17 cellular contexts compared by ENCODE assay signal in the genomic region with DNA sequence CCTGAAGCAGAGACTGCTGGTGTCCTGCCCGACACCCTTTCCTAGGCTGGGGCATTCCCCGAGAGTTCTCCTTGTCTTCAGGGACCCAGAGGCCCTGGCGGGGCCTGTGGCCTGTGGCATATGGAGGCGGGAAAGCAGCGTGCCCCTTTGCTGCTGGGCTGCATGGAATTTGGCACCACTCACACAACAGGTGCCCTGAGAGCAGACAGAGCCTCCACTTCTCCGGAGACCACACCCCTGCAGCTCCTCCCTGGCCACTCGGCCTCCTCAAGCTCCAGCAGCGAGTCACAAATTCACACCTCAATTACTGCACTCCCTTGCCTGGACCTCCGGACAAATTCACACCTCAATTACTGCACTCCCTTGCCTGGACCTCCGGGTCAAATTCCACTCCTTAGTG.
"Had no signal": no experiment of that assay in that cellular context is flagged by ENCODE, and none has a peak within 500 bp of the region (broad histone marks: within the 10 kb centered on the region; RNA-seq: fewer than 3 reads in every experiment).

No MANE protein-coding gene starts in this region.

- H3K27me3 Mint-ChIP-seq: activated CD8-positive, alpha-beta T cell treated with anti-CD3 and anti-CD28 coated beads for 36 hours had no signal

- H3K4me3 Mint-ChIP-seq: activated CD8-positive, alpha-beta T cell treated with anti-CD3 and anti-CD28 coated beads for 36 hours; activated naive CD8-positive, alpha-beta T cell treated with anti-CD3 and anti-CD28 coated beads, Interleukin-2, amount 10 ng/mL, durations not matched to agents 7 days and 5 days; activated T-cell treated with anti-CD3 and anti-CD28 coated beads, Interleukin-2, amount 50 U/mL, for 72 hours; neural crest cell had no signal

- H3K27ac Mint-ChIP-seq: activated CD8-positive, alpha-beta T cell treated with anti-CD3 and anti-CD28 coated beads for 36 hours; activated naive CD8-positive, alpha-beta T cell treated with anti-CD3 and anti-CD28 coated beads, Interleukin-2, amount 10 ng/mL, durations not matched to agents 7 days and 5 days had no signal

- DNase-seq: activated CD4-positive, alpha-beta T cell treated with anti-CD3 and anti-CD28 coated beads for 4 hours; activated CD8-positive, alpha-beta memory T cell treated with anti-CD3 and anti-CD28 coated beads, Interleukin-2, amount 50 U/mL, for 4 hours; activated CD8-positive, alpha-beta T cell treated with anti-CD3 and anti-CD28 coated beads for 36 hours; activated naive CD8-positive, alpha-beta T cell treated with anti-CD3 and anti-CD28 coated beads, Interleukin-2, amount 10 ng/mL, durations not matched to agents 7 days and 5 days; activated T-cell treated with anti-CD3 and anti-CD28 coated beads, Interleukin-2, amount 50 U/mL, for 72 hours; anterior cingulate cortex; dorsolateral prefrontal cortex; glutamatergic neuron; left ventricle myocardium inferior; mesenchymal stem cell; pancreas; stimulated activated CD4-positive, alpha-beta T cell treated with anti-CD3 and anti-CD28 coated beads, Interleukin-12 subunit alpha, Interleukin-12 subunit beta, amount 100 ng/mL, for 4 hours; stimulated activated CD4-positive, alpha-beta T cell treated with anti-CD3 and anti-CD28 coated beads, Interleukin-2, amount 100 ng/mL, for 48 hours; stomach had no signal

- H3K27me3 ChIP-seq: dorsolateral prefrontal cortex had no signal

- ATAC-seq: activated CD8-positive, alpha-beta T cell treated with anti-CD3 and anti-CD28 coated beads for 36 hours; activated T-cell treated with anti-CD3 and anti-CD28 coated beads, Interleukin-2, amount 50 U/mL, for 72 hours; pancreas had no signal

- H3K36me3 ChIP-seq: esophagus muscularis mucosa, left ventricle myocardium inferior, pancreas, stomach, thoracic aorta had no signal

- H3K4me1 ChIP-seq: esophagus muscularis mucosa, left ventricle myocardium inferior, pancreas, stomach had no signal

- H3K36me3 Mint-ChIP-seq: activated naive CD8-positive, alpha-beta T cell treated with anti-CD3 and anti-CD28 coated beads, Interleukin-2, amount 10 ng/mL, durations not matched to agents 7 days and 5 days had no signal

- H3K27ac ChIP-seq: dorsolateral prefrontal cortex, esophagus muscularis mucosa, left ventricle myocardium inferior, pancreas, stomach, thoracic aorta had no signal

- H3K9me3 Mint-ChIP-seq: activated CD8-positive, alpha-beta T cell treated with anti-CD3 and anti-CD28 coated beads for 36 hours; activated T-cell treated with anti-CD3 and anti-CD28 coated beads, Interleukin-2, amount 50 U/mL, for 72 hours had no signal

- H3K9me3 ChIP-seq: pancreas, thoracic aorta had no signal

- H3K4me3 ChIP-seq: dorsolateral prefrontal cortex, esophagus muscularis mucosa, left ventricle myocardium inferior, pancreas, stomach, thoracic aorta had no signal
